ENCODE assay signal across 22 cellular contexts in genomic region chr11:77035041-77035440, GRCh38. TPM values are rescaled to one million over a fixed set of nuclear protein-coding genes. Genes with fewer than 3 reads are reported as not detected.
"Had no signal": no experiment of that assay in that cellular context is flagged by ENCODE, and none has a peak within 500 bp of the region (broad histone marks: within the 10 kb centered on the region; RNA-seq: fewer than 3 reads in every experiment).

No MANE protein-coding gene starts in this region.

- H3K36me3 ChIP-seq: esophagus squamous epithelium, neural progenitor cell, right lobe of liver, spleen, thoracic aorta had no signal

- ATAC-seq: psoas muscle, right lobe of liver had no signal

- H2AFZ ChIP-seq: neural progenitor cell had no signal

- FAIRE-seq: colon had no signal

- H3K4me1 ChIP-seq: right lobe of liver had no signal

- H3K9me3 ChIP-seq: esophagus squamous epithelium, psoas muscle, right lobe of liver, thoracic aorta had no signal

- DNase-seq: activated CD4-positive, alpha-beta memory T cell treated with anti-CD3 and anti-CD28 coated beads, Interleukin-2, amount 10 ng/mL, durations not matched to agents 7 days and 5 days; activated CD4-positive, alpha-beta T cell treated with anti-CD3 and anti-CD28 coated beads for 4 hours; activated naive CD4-positive, alpha-beta T cell treated with anti-CD3 and anti-CD28 coated beads, Interleukin-2, amount 50 U/mL, for 16 hours; activated T-cell treated with anti-CD3 and anti-CD28 coated beads, Interleukin-2, amount 50 U/mL, for 24 hours; esophagus squamous epithelium; glutamatergic neuron; kidney glomerular epithelial cell; mesenchymal stem cell; psoas muscle; right lobe of liver; spleen; stimulated activated CD4-positive, alpha-beta T cell treated with anti-CD3 and anti-CD28 coated beads, Interleukin-1b, Interleukin-23, amount 100 ng/mL, for 48 hours; T-helper 1 cell had no signal

- H3K4me3 ChIP-seq: neural progenitor cell, psoas muscle, right lobe of liver, spleen, thoracic aorta had no signal

- H3K27ac ChIP-seq: esophagus squamous epithelium, neural progenitor cell, psoas muscle, right lobe of liver, spleen, thoracic aorta had no signal

- H3K4me2 ChIP-seq: neural progenitor cell had no signal

RNA-seq across cellular contexts. Expression of gene B3GNT6, which starts 0.8 kb away (rescaled TPM):
- total RNA-seq: activated CD4-positive, alpha-beta memory T cell treated with anti-CD3 and anti-CD28 coated beads, Interleukin-2, amount 10 ng/mL, durations not matched to agents 7 days and 5 days; cardiac septum; fibroblast of villous mesenchyme; liver; myocyte; osteocyte; right lobe of liver; spleen; ureter had no signal
- polyA plus RNA-seq: liver, psoas muscle, spleen had no signal
